Comparison of ENCODE assay signal across 8 cellular contexts in genomic region chr11:59560290-59560701, GRCh38. TPM values are rescaled to one million over a fixed set of nuclear protein-coding genes. Genes with fewer than 3 reads are reported as not detected.
A peak's percentile ranks its signal among the peaks of the same experiment; 100 is the strongest.
DNase-seq lines count a peak whose midpoint lies in the region; ATAC-seq and TF ChIP-seq lines count a peak whose summit lies in the region.

No MANE protein-coding gene starts in this region.

- H3K4me3 ChIP-seq in AG09309 (ENCODE audit: control insufficient read depth, low read depth, low read length) (peak overlapping the region; percentile 57), esophagus muscularis mucosa (peak overlapping the region; percentile 67 to 92 (median 74))

- no peaks in the 10 kb centered on the region for H3K9me3 ChIP-seq in esophagus muscularis mucosa

- TF ChIP-seq POLR2A in esophagus muscularis mucosa (IDR thresholded peaks at IDR 0.05; ENCODE audit: low read depth) = no peak

- peaks cover 13 to 44% (median 33%) of the 10 kb centered on the region in 4 donors for H3K4me1 ChIP-seq in esophagus muscularis mucosa

- no peak for TF ChIP-seq EP300 in esophagus muscularis mucosa (IDR thresholded peaks at IDR 0.05)

- no peaks in the 10 kb centered on the region for H3K27me3 ChIP-seq in esophagus muscularis mucosa

- WGBS in esophagus muscularis mucosa = under 1% methylated on average over 18 of the region's 18 CpGs

- no peak for TF ChIP-seq CTCF in AG09309 (IDR thresholded peaks at IDR 0.05; ENCODE audit: control insufficient read depth, insufficient read depth, low read depth, low read length, missing control alignments)
- no peak for TF ChIP-seq CTCF in esophagus muscularis mucosa (IDR thresholded peaks at IDR 0.05)

- no peaks in the 10 kb centered on the region for H3K36me3 ChIP-seq in esophagus muscularis mucosa

- H3K27ac ChIP-seq in esophagus muscularis mucosa (replicated peaks in 1 of 4) = peak overlapping the region; percentile 83 to 97 (median 92)

- peak; percentile 22 for ATAC-seq in GM19351 (IDR thresholded peaks at IDR 0.05; ENCODE audit: unreplicated experiment)

- intact Hi-C loops in esophagus muscularis mucosa (cut with DNase I) = no loop called here

- DNase-seq in AG09309 (ENCODE audit: low read depth) (no peak), HS-27A (ENCODE audit: low read depth) (peak; percentile 77), NOMO-1 treated with DMSO at 0.1 percent for 48 hours (lab: John Stamatoyannopoulos, UW; ENCODE audit: unreplicated experiment) (peak; percentile 60), activated T-cell treated with anti-CD3 and anti-CD28 coated beads for 4 hours (peak; percentile 77), esophagus muscularis mucosa (ENCODE audit: extremely low spot score) (peak; percentile 93), myocyte (ENCODE audit: low read depth) (peak; percentile 63)
- DNase-seq in stimulated activated naive CD4-positive, alpha-beta T cell treated with Interleukin-2 at 50 U/mL for 16 hours (lab: John Stamatoyannopoulos, UW) = peak; percentile 69

RNA-seq across cellular contexts. Expression of gene OR4D9, which starts 49.0 kb away (rescaled TPM):
- total RNA-seq in esophagus muscularis mucosa = not detected
- total RNA-seq in myocyte = not detected in 2 replicates
- polyA plus RNA-seq in myocyte (2012) = not detected

RNA-seq across cellular contexts. Expression of gene OSBP, which starts 55.3 kb away (rescaled TPM):
- total RNA-seq in esophagus muscularis mucosa (10 to 100 TPM; 32.5 to 40.0 (median 33.3) TPM), myocyte (23.1 and 28.1 TPM in 2 replicates)
- 28.0 TPM for polyA plus RNA-seq in myocyte (2012)

RNA-seq across cellular contexts. Expression of gene OR4D11, which starts 56.9 kb away (rescaled TPM):
- total RNA-seq in esophagus muscularis mucosa = not detected
- total RNA-seq in myocyte = not detected in 2 replicates
- not detected for polyA plus RNA-seq in myocyte (2012)
